Comparison of ENCODE assay signal across 20 cellular contexts in genomic region chr20:21214431-21214830, GRCh38.
"Had no signal": no experiment of that assay in that cellular context is flagged by ENCODE, and none has a peak within 500 bp of the region (broad histone marks: within the 10 kb centered on the region; RNA-seq: fewer than 3 reads in every experiment).

No MANE protein-coding gene starts in this region.

- H3K36me3 ChIP-seq: pancreas, upper lobe of left lung had no signal

- DNase-seq: activated CD4-positive, CD25-positive, alpha-beta regulatory T cell treated with anti-CD3 and anti-CD28 coated beads, Interleukin-2, amount 50 U/mL, for 72 hours; activated naive CD4-positive, alpha-beta T cell treated with anti-CD3 and anti-CD28 coated beads for 36 hours; activated T-cell treated with anti-CD3 and anti-CD28 coated beads for 4 hours; central memory CD4-positive, alpha-beta T cell; cortex of kidney; effector CD8-positive, alpha-beta T cell; gastrocnemius medialis; heart right ventricle; kidney; left lung; mucosa of descending colon; naive thymus-derived CD4-positive, alpha-beta T cell; pancreas; sigmoid colon; stimulated activated CD4-positive, alpha-beta T cell treated with anti-CD3 and anti-CD28 coated beads, Interleukin-1b, Interleukin-23, amount 100 ng/mL, for 48 hours; stimulated activated naive CD8-positive, alpha-beta T cell treated with anti-CD3 and anti-CD28 coated beads, Interleukin-15, amount 100 ng/mL, for 72 hours; T-helper 1 cell; T1000; upper lobe of left lung had no signal

- H3K4me3 ChIP-seq: gastrocnemius medialis, heart right ventricle, left lung, mucosa of descending colon, pancreas, sigmoid colon, upper lobe of left lung had no signal

- ATAC-seq: activated T-helper 17 cell treated with anti-CD3 and anti-CD28 coated beads, Interleukin-2, amount 50 U/mL, for 72 hours; gastrocnemius medialis; heart right ventricle; left lung; mucosa of descending colon; naive thymus-derived CD4-positive, alpha-beta T cell; pancreas; stimulated activated naive CD8-positive, alpha-beta T cell treated with anti-CD3 and anti-CD28 coated beads, Interleukin-15, amount 100 ng/mL, for 72 hours had no signal

- H3K27ac ChIP-seq: gastrocnemius medialis, heart right ventricle, left lung, pancreas, sigmoid colon, upper lobe of left lung had no signal

- H3K27me3 ChIP-seq: gastrocnemius medialis, heart right ventricle, left lung, pancreas, sigmoid colon, upper lobe of left lung had no signal

- H3K4me1 ChIP-seq: gastrocnemius medialis, heart right ventricle, left lung, pancreas, sigmoid colon, upper lobe of left lung had no signal

- H3K9me3 ChIP-seq: gastrocnemius medialis, heart right ventricle, left lung, mucosa of descending colon, pancreas, sigmoid colon, upper lobe of left lung had no signal
